In genomic region chr20:4162766-4163165, GRCh38 we compare ENCODE assay signal across 23 cellular contexts. TPM values are rescaled to one million over a fixed set of nuclear protein-coding genes. Genes with fewer than 3 reads are reported as not detected.
DNase-seq lines count a peak whose midpoint lies in the region; ATAC-seq, FAIRE-seq and TF ChIP-seq lines count a peak whose summit lies in the region.
"Had no signal": no experiment of that assay in that cellular context is flagged by ENCODE, and none has a peak within 500 bp of the region (broad histone marks: within the 10 kb centered on the region; RNA-seq: fewer than 3 reads in every experiment).

No MANE protein-coding gene starts in this region.

- H3K4me3 ChIP-seq in HepG2 (replicated peaks in 1 of 3; ENCODE audit: insufficient read depth in 1 of 3, low read depth in 2 of 3, low read length in 3 of 3): no peak overlapping the region
- H3K4me3 ChIP-seq in right lobe of liver: no peak overlapping the region
- H3K4me3 ChIP-seq: hepatocyte, K562 had no signal

- TF ChIP-seq CTCF in HepG2 (CRISPR knock-in tag; IDR thresholded peaks at IDR 0.05) (no peak), right lobe of liver (IDR thresholded peaks at IDR 0.05) (no peak), neural crest cell (conservative IDR thresholded peaks at IDR 0.05) (no peak)

- peaks cover 8% of the 10 kb centered on the region; the same call in 1 of the 2 replicates for H4K20me1 ChIP-seq in HepG2 (ENCODE audit: insufficient read depth, low read length)

- in situ Hi-C loops in HepG2 (cut with HindIII; ENCODE audit: extremely low pct_ligation_motif_present, low pct_unique_long_range_greater_than_20kb): no loop called here

- H3K4me1 Mint-ChIP-seq in neural crest cell: peaks cover 72% of the 10 kb centered on the region
- H3K4me1 Mint-ChIP-seq in T-helper 2 cell treated with Interferon-gamma antibody and Interleukin-4, amounts not matched to agents 5 μg/mL and 100 μg/mL, for 36 hours (ENCODE audit: low read depth): peaks cover 56% of the 10 kb centered on the region

- H3K36me3 Mint-ChIP-seq in neural crest cell (ENCODE audit: low read depth): no peaks in the 10 kb centered on the region
- H3K36me3 Mint-ChIP-seq in T-helper 2 cell treated with Interferon-gamma antibody and Interleukin-4, amounts not matched to agents 5 μg/mL and 100 μg/mL, for 36 hours (ENCODE audit: low read depth): no peaks in the 10 kb centered on the region
- H3K36me3 Mint-ChIP-seq: immature natural killer cell had no signal

- no peaks in the 10 kb centered on the region for H3K27me3 Mint-ChIP-seq in neural crest cell (ENCODE audit: low read depth)
- no peaks in the 10 kb centered on the region for H3K27me3 Mint-ChIP-seq in T-helper 2 cell treated with Interferon-gamma antibody and Interleukin-4, amounts not matched to agents 5 μg/mL and 100 μg/mL, for 36 hours (ENCODE audit: low read depth)

- intact Hi-C loops in HepG2 (cut with micrococcal nuclease; ENCODE audit: unreplicated experiment) (no loop called here), right lobe of liver (cut with DNase I) (loop anchor here in 1 of 2 donors (5.0 kb wide), 1 partner anchor 50 kb away; no protein-coding TSS in a partner anchor)

- no peak overlapping the region for H3K27ac ChIP-seq in HepG2 (ENCODE audit: extremely low read length, insufficient read depth, low read length)
- H3K27ac ChIP-seq in right lobe of liver: no peak overlapping the region
- peak overlapping the region; percentile 44 for H3K27ac ChIP-seq in cingulate gyrus (ENCODE audit: low read depth, low read length)
- H3K27ac ChIP-seq: C4-2B had no signal

- DNase-seq in HepG2 (ENCODE audit: low spot score) (no peak), right lobe of liver (no peak), neural crest cell (ENCODE audit: low read depth, low spot score) (no peak), NOMO-1 treated with DMSO at 0.1 percent for 48 hours (lab: John Stamatoyannopoulos, UW; ENCODE audit: unreplicated experiment) (no peak), kidney glomerular epithelial cell (lab: John Stamatoyannopoulos, UW) (no peak), glomerular visceral epithelial cell (ENCODE audit: extremely low spot score) (no peak)
- DNase-seq in T-helper 2 cell treated with Interferon-gamma antibody and Interleukin-4, amounts not matched to agents 5 μg/mL and 100 μg/mL, for 36 hours (ENCODE audit: low spot score): no peak
- DNase-seq: activated B cell treated with CpG ODN at 0.5 μM for 24 hours; activated CD4-positive, alpha-beta T cell treated with anti-CD3 and anti-CD28 coated beads, Interleukin-2, amount 50 U/mL, for 48 hours; activated naive CD4-positive, alpha-beta T cell treated with Interleukin-2 at 50 U/mL for 16 hours; DMS 273 treated with DMSO at 0.1 percent for 48 hours; erythroblast; foreskin fibroblast; immature natural killer cell; NCI-H146; NCI-H524; SK-N-SH; stomach had no signal

- peaks cover 66% of the 10 kb centered on the region for H3K79me2 ChIP-seq in HepG2 (ENCODE audit: insufficient read depth, low read length)

- POLR2A ChIA-PET in HepG2 (lab: Yijun Ruan, JAX): interaction anchor here (1.4 to 1.5 kb wide), 2 partner anchors 9 to 52 kb away, joined by 5 to 7 read pairs; no protein-coding TSS in a partner anchor

- H3K9ac ChIP-seq in HepG2 (ENCODE audit: insufficient read depth, low read depth, low read length): no peak overlapping the region
- H3K9ac ChIP-seq: SK-N-SH had no signal

- no TSS peak for BruUV-seq in HepG2 (replicated peaks; lab: Mats Ljungman, UMichigan)

- no peak for TF ChIP-seq POLR2A in HepG2 (IDR thresholded peaks at IDR 0.05; ENCODE audit: insufficient read depth in 1 of 2, low read depth in 2 of 2, low read length in 2 of 2)
- no peak for TF ChIP-seq POLR2A in right lobe of liver (IDR thresholded peaks at IDR 0.05)

- no peak for TF ChIP-seq RAD21 in HepG2 (CRISPR knock-in tag; IDR thresholded peaks at IDR 0.05)

- CTCF ChIA-PET in HepG2 (lab: Yijun Ruan, JAX; ENCODE audit: low intra/inter-chr PET ratio, low total read pairs): no interaction called here

- ATAC-seq in HepG2 (no peak), right lobe of liver (no peak)
- ATAC-seq: K562 had no signal

- H3K27ac Mint-ChIP-seq in neural crest cell (ENCODE audit: unreplicated experiment): no peak overlapping the region
- H3K27ac Mint-ChIP-seq in T-helper 2 cell treated with Interferon-gamma antibody and Interleukin-4, amounts not matched to agents 5 μg/mL and 100 μg/mL, for 36 hours: no peak overlapping the region
- H3K27ac Mint-ChIP-seq: activated B cell treated with CpG ODN at 0.5 μM for 24 hours, immature natural killer cell had no signal

- peaks cover 51% of the 10 kb centered on the region for H3K4me1 ChIP-seq in HepG2 (ENCODE audit: insufficient read depth, low read length)
- no peaks in the 10 kb centered on the region for H3K4me1 ChIP-seq in right lobe of liver

- TF ChIP-seq EP300 in HepG2 (IDR thresholded peaks at IDR 0.05; ENCODE audit: low read depth in 2 of 2, low read length in 2 of 2) (no peak), HepG2 (CRISPR knock-in tag; IDR thresholded peaks at IDR 0.05; ENCODE audit: borderline replicate concordance) (no peak)

- no peak overlapping the region for H3K4me2 ChIP-seq in HepG2 (ENCODE audit: low read depth, low read length)
- H3K4me2 ChIP-seq: hepatocyte, SK-N-SH had no signal

- peak overlapping the region; percentile 52 for H3K4me3 Mint-ChIP-seq in neural crest cell
- no peak overlapping the region for H3K4me3 Mint-ChIP-seq in T-helper 2 cell treated with Interferon-gamma antibody and Interleukin-4, amounts not matched to agents 5 μg/mL and 100 μg/mL, for 36 hours
- H3K4me3 Mint-ChIP-seq: activated B cell treated with CpG ODN at 0.5 μM for 24 hours, immature natural killer cell had no signal

- FAIRE-seq in HepG2 (lab: Jason Lieb, UNC): no peak
- FAIRE-seq: H54, K562 had no signal

- no peaks in the 10 kb centered on the region for H3K9me3 Mint-ChIP-seq in neural crest cell
- H3K9me3 Mint-ChIP-seq in T-helper 2 cell treated with Interferon-gamma antibody and Interleukin-4, amounts not matched to agents 5 μg/mL and 100 μg/mL, for 36 hours: no peaks in the 10 kb centered on the region
- H3K9me3 Mint-ChIP-seq: activated B cell treated with CpG ODN at 0.5 μM for 24 hours, immature natural killer cell had no signal

- 97% methylated on average over 8 of the region's 8 CpGs for WGBS in HepG2 (ENCODE audit: low lambda C conversion rate)
- WGBS in right lobe of liver (ENCODE audit: insufficient coverage, low coverage, low lambda C conversion rate, missing lambda C conversion rate): 70% methylated on average over 2 of the region's 8 CpGs

- H3K9me3 ChIP-seq in HepG2 (ENCODE audit: low read length): no peaks in the 10 kb centered on the region
- H3K9me3 ChIP-seq in right lobe of liver: no peaks in the 10 kb centered on the region
- H3K9me3 ChIP-seq: SK-N-SH, stomach had no signal

- no peak overlapping the region for H2AFZ ChIP-seq in HepG2 (ENCODE audit: low read length)
- H2AFZ ChIP-seq: hepatocyte had no signal

- H3K36me3 ChIP-seq in HepG2 (replicated peaks in 1 of 2; ENCODE audit: control insufficient read depth in 1 of 2, insufficient read depth in 2 of 2, low read length in 2 of 2) (peaks cover 0 to 2% of the 10 kb centered on the region in 2 experiments; a peak in 1 of 5 replicates), right lobe of liver (no peaks in the 10 kb centered on the region)
- H3K36me3 ChIP-seq: stomach had no signal

- H3K27me3 ChIP-seq in HepG2 (ENCODE audit: control insufficient read depth in 1 of 2, insufficient read depth in 2 of 2, low read length in 2 of 2) (no peaks in the 10 kb centered on the region), right lobe of liver (no peaks in the 10 kb centered on the region)
- H3K27me3 ChIP-seq: hepatocyte, stomach had no signal

TF ChIP-seq in HepG2, 621 proteins besides CTCF, POLR2A, EP300 and RAD21:
- TF ChIP-seq RBM22 (optimal IDR thresholded peaks at IDR 0.05; ENCODE audit: low read length) (peak; percentile 29), SCMH1 (CRISPR knock-in tag; IDR thresholded peaks at IDR 0.05; ENCODE audit: borderline replicate concordance) (no peak)

RNA-seq across cellular contexts. Expression of gene SMOX, which starts 14.1 kb away (rescaled TPM):
- total RNA-seq in HepG2 (2016; rRNA removed; fragmentation: Illumina TruSeq; extraction: Trizol) (15.2 and 22.7 TPM in 2 replicates), right lobe of liver (10 to 100 TPM in 1 of 6 experiments, 1 to 10 TPM in 4, under 1 TPM in 1; 0.95 to 11.7 (median 4.3) TPM), neural crest cell (18.3 and 24.3 TPM in 2 replicates)
- 6.1 and 6.3 TPM in 2 replicates for total RNA-seq in HepG2 (2016; cell fraction: cytosol; rRNA removed; fragmentation: Illumina TruSeq; extraction: Trizol; ENCODE audit: low read depth)
- total RNA-seq in HepG2 (2016; cell fraction: insoluble cytoplasmic fraction; rRNA removed; fragmentation: Illumina TruSeq; extraction: Trizol): 15.6 and 22.2 TPM in 2 replicates
- total RNA-seq in HepG2 (2016; cell fraction: membrane; rRNA removed; fragmentation: Illumina TruSeq; extraction: Trizol): 10.3 and 11.1 TPM in 2 replicates
- 12.0 and 12.7 TPM in 2 replicates for total RNA-seq in HepG2 (2016; cell fraction: nucleus; rRNA removed; fragmentation: Illumina TruSeq; extraction: Trizol)
- polyA plus RNA-seq in HepG2 (2011; rRNA removed): 10.2 and 12.2 TPM in 2 replicates
- polyA plus RNA-seq in HepG2 (2011; cell fraction: cytosol; rRNA removed): 9.3 and 16.7 TPM in 2 replicates
- 29.6 TPM in 2 replicates for polyA plus RNA-seq in HepG2 (2011; cell fraction: nucleus; rRNA removed)
- 13.2 and 25.9 TPM in 2 replicates for polyA plus RNA-seq in HepG2 (2012)
- polyA plus RNA-seq in HepG2 (2016; cell fraction: cytosol; fragmentation: Illumina TruSeq; extraction: Trizol; ENCODE audit: low read depth): 5.0 and 6.4 TPM in 2 replicates
- polyA plus RNA-seq in HepG2 (2016; cell fraction: insoluble cytoplasmic fraction; fragmentation: Illumina TruSeq; extraction: Trizol; ENCODE audit: low read depth): 19.3 and 21.5 TPM in 2 replicates
- polyA plus RNA-seq in HepG2 (2016; cell fraction: membrane; fragmentation: Illumina TruSeq; extraction: Trizol; ENCODE audit: low read depth): 10.4 and 12.4 TPM in 2 replicates
- polyA plus RNA-seq in HepG2 (2016; cell fraction: nucleus; fragmentation: Illumina TruSeq; extraction: Trizol; ENCODE audit: insufficient read depth, low read depth): 22.2 and 26.5 TPM in 2 replicates
- polyA minus RNA-seq in HepG2 (2011; rRNA and poly(A)+ RNA removed; ENCODE audit: low replicate concordance): 17.6 and 18.8 TPM in 2 replicates
- polyA minus RNA-seq in HepG2 (2011; cell fraction: cytosol; rRNA and poly(A)+ RNA removed): 3.9 and 5.8 TPM in 2 replicates
- polyA minus RNA-seq in HepG2 (2011; cell fraction: nucleus; rRNA and poly(A)+ RNA removed): 8.5 and 10.0 TPM in 2 replicates
- total RNA-seq: activated B cell treated with CpG ODN at 0.5 μM for 24 hours had no signal
